2 cellular contexts compared by ENCODE assay signal in genomic region chr18:596288-596881, GRCh38.
TF ChIP-seq lines count a peak whose summit lies in the region.

No MANE protein-coding gene starts in this region.

TF ChIP-seq in HEK293, 187 proteins besides CTCF, POLR2A, EP300 and RAD21 (continues in another document):
- TF ChIP-seq BCL6B (tag by site-specific recombination; IDR thresholded peaks at IDR 0.05) = no peak
- TF ChIP-seq ZNF292 (tag by site-specific recombination; IDR thresholded peaks at IDR 0.05; ENCODE audit: borderline replicate concordance, low read depth) = no peak
- 0 out of 2 replicates have a peak, but pooled peaks have one; percentile 8 for TF ChIP-seq SP2 (tag by site-specific recombination; IDR thresholded peaks at IDR 0.05)
- no peak for TF ChIP-seq ZNF404 (tag by site-specific recombination; IDR thresholded peaks at IDR 0.05)
- TF ChIP-seq ZNF394 (tag by site-specific recombination; IDR thresholded peaks at IDR 0.05; ENCODE audit: borderline replicate concordance) = no peak
- TF ChIP-seq SCRT1 (tag by site-specific recombination; IDR thresholded peaks at IDR 0.05; ENCODE audit: borderline replicate concordance) = no peak
- TF ChIP-seq ZNF677 (tag by site-specific recombination; IDR thresholded peaks at IDR 0.05) = no peak
- no peak for TF ChIP-seq ZNF18 (tag by site-specific recombination; IDR thresholded peaks at IDR 0.05)
- no peak for TF ChIP-seq ZNF133 (tag by site-specific recombination; IDR thresholded peaks at IDR 0.05)
- TF ChIP-seq ZSCAN23 (tag by site-specific recombination; IDR thresholded peaks at IDR 0.05) = no peak
- no peak for TF ChIP-seq ZNF311 (tag by site-specific recombination; IDR thresholded peaks at IDR 0.05; ENCODE audit: borderline replicate concordance)
- no peak for TF ChIP-seq ZSCAN4 (tag by site-specific recombination; IDR thresholded peaks at IDR 0.05)
- TF ChIP-seq ZSCAN18 (tag by site-specific recombination; IDR thresholded peaks at IDR 0.05) = no peak
- peak; percentile 34; the same call in 1 of the 2 replicates for TF ChIP-seq SP3 (tag by site-specific recombination; IDR thresholded peaks at IDR 0.05)
- no peak for TF ChIP-seq ZNF529 (tag by site-specific recombination; IDR thresholded peaks at IDR 0.05; ENCODE audit: insufficient replicate concordance)
- no peak for TF ChIP-seq YY2 (tag by site-specific recombination; IDR thresholded peaks at IDR 0.05)
- no peak for TF ChIP-seq ZNF174 (tag by site-specific recombination; IDR thresholded peaks at IDR 0.05)
- TF ChIP-seq ZNF660 (tag by site-specific recombination; IDR thresholded peaks at IDR 0.05) = no peak
- no peak for TF ChIP-seq ZNF768 (tag by site-specific recombination; IDR thresholded peaks at IDR 0.05)
- peak; percentile 29; the same call in 1 of the 2 replicates for TF ChIP-seq KLF9 (tag by site-specific recombination; IDR thresholded peaks at IDR 0.05; ENCODE audit: low read depth)
- TF ChIP-seq ZNF223 (tag by site-specific recombination; IDR thresholded peaks at IDR 0.05) = no peak
- TF ChIP-seq ZNF501 (tag by site-specific recombination; IDR thresholded peaks at IDR 0.05) = no peak
- TF ChIP-seq ZNF488 (tag by site-specific recombination; IDR thresholded peaks at IDR 0.05) = no peak

TF ChIP-seq in K562, 482 proteins besides CTCF, POLR2A, EP300 and RAD21:
- TF ChIP-seq RBFOX2 (IDR thresholded peaks at IDR 0.05; ENCODE audit: low read depth, low read length) = 0 out of 2 replicates have a peak, but pooled peaks have one; percentile 8
- no peak for TF ChIP-seq TOE1 (IDR thresholded peaks at IDR 0.05; ENCODE audit: borderline replicate concordance)
- TF ChIP-seq TOE1 (CRISPR knock-in tag; IDR thresholded peaks at IDR 0.05; ENCODE audit: borderline replicate concordance, low read depth) = no peak
- no peak for TF ChIP-seq NR1H2 (CRISPR knock-in tag; IDR thresholded peaks at IDR 0.05)
- TF ChIP-seq ETV1 (tag; conservative IDR thresholded peaks at IDR 0.05; ENCODE audit: low read depth) = 0 out of 2 replicates have a peak, but pooled peaks have one; percentile 10
- TF ChIP-seq VEZF1 (CRISPR knock-in tag; IDR thresholded peaks at IDR 0.05) = no peak
- TF ChIP-seq TCF7 (IDR thresholded peaks at IDR 0.05; ENCODE audit: borderline replicate concordance) = no peak
- TF ChIP-seq KLF1 (tag; IDR thresholded peaks at IDR 0.05) = 0 out of 2 replicates have a peak, but pooled peaks have one; percentile 14
- no peak for TF ChIP-seq U2AF2 (optimal IDR thresholded peaks at IDR 0.05; ENCODE audit: low read depth, low read length)
- TF ChIP-seq TFAP4 (CRISPR knock-in tag; IDR thresholded peaks at IDR 0.05; ENCODE audit: borderline replicate concordance) = peak; percentile 20
- no peak for TF ChIP-seq ZNF830 (CRISPR knock-in tag; IDR thresholded peaks at IDR 0.05)
- peak; percentile 45 for TF ChIP-seq KDM5B (IDR thresholded peaks at IDR 0.05; ENCODE audit: insufficient replicate concordance, low read depth, low read length)
- TF ChIP-seq PHB2 (IDR thresholded peaks at IDR 0.05; ENCODE audit: low read depth) = no peak
- TF ChIP-seq CXXC5 (CRISPR knock-in tag; IDR thresholded peaks at IDR 0.05) = 0 out of 2 replicates have a peak, but pooled peaks have one; percentile 50
- no peak for TF ChIP-seq ETS2 (tag; IDR thresholded peaks at IDR 0.05; ENCODE audit: borderline replicate concordance, poor library complexity, severe bottlenecking)
- no peak for TF ChIP-seq NFRKB (IDR thresholded peaks at IDR 0.05; ENCODE audit: low read depth)
- no peak for TF ChIP-seq ZNF780A (CRISPR knock-in tag; IDR thresholded peaks at IDR 0.05)
- no peak for TF ChIP-seq TFE3 (CRISPR knock-in tag; IDR thresholded peaks at IDR 0.05)
- TF ChIP-seq ZKSCAN1 (IDR thresholded peaks at IDR 0.05; ENCODE audit: low read depth, low read length) = no peak
- no peak for TF ChIP-seq PCBP2 (IDR thresholded peaks at IDR 0.05; ENCODE audit: low read depth, low read length, poor library complexity, severe bottlenecking)
- TF ChIP-seq E2F5 (CRISPR knock-in tag; IDR thresholded peaks at IDR 0.05) = 0 out of 2 replicates have a peak, but pooled peaks have one; percentile 23
- no peak for TF ChIP-seq MAX (CRISPR knock-in tag; IDR thresholded peaks at IDR 0.05)
- no peak for TF ChIP-seq ZNF274 (IDR thresholded peaks at IDR 0.05; ENCODE audit: borderline replicate concordance, low read depth, low read length)
- TF ChIP-seq ATF4 (CRISPR knock-in tag; IDR thresholded peaks at IDR 0.05) = no peak
- peak; percentile 61 to 71; a peak in 3 of 4 replicates for TF ChIP-seq NRF1 (conservative IDR thresholded peaks at IDR 0.05 in 1 of 2, IDR thresholded peaks at IDR 0.05 in 1 of 2)
- peak; percentile 52; the same call in 1 of the 2 replicates for TF ChIP-seq PHF8 (IDR thresholded peaks at IDR 0.05; ENCODE audit: borderline replicate concordance, low read length)
- no peak for TF ChIP-seq WHSC1 (IDR thresholded peaks at IDR 0.05; ENCODE audit: low read length)
TF ChIP-seq in K562: peak in this region for 9.
